11 cellular contexts compared by ENCODE assay signal in the genomic region with DNA sequence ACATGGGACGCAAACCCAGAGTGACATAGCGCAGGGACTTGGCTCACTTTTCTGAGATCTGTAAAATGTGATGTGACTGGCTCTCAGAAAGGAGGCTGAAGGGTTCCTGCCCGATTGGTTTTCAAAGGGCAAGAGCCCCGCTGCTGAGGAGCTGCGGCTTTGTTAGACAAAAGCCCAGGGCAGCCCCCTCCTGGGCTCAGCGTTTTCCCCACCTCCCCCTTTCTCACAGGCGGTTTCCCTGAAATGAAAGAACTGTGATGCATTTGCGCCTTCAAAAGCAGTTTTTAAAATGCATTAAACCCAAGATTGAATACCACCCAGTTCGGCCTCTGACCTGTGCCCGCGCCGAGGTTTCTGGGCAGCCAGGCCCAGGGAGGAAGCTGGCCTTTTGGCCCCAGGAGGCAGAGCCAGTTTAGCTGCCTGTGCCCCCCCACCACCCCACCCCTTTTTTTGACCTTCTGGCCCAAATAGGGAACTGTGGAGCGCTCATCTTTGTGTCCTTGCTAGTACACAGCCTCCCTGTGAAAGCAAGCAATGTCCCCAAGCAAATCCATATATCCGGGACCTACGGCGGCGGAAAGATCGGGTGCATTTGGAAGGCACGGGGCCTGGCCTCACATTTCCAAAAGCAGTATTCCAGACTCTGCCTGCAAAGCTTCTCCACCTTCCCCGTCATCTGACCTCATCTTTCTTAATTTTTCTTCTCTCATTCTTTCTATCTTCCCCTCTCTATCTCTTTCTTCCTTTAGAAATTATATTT. TPM values are rescaled to one million over a fixed set of nuclear protein-coding genes. Genes with fewer than 3 reads are reported as not detected.
DNase-seq lines count a peak whose midpoint lies in the region; ATAC-seq and TF ChIP-seq lines count a peak whose summit lies in the region.
"Had no signal": no experiment of that assay in that cellular context is flagged by ENCODE, and none has a peak within 500 bp of the region (broad histone marks: within the 10 kb centered on the region; RNA-seq: fewer than 3 reads in every experiment).

No MANE protein-coding gene starts in this region.

- peaks cover 11% of the 10 kb centered on the region for H3K36me3 Mint-ChIP-seq in activated naive CD8-positive, alpha-beta T cell
- peaks cover 11% of the 10 kb centered on the region for H3K36me3 Mint-ChIP-seq in natural killer cell

- H3K36me3 ChIP-seq in ES-I3 (ENCODE audit: insufficient read depth, low read length) (no peaks in the 10 kb centered on the region), vagina (no peaks in the 10 kb centered on the region)

- intact Hi-C loops in natural killer cell (cut with micrococcal nuclease) (loop anchor here (1.0 to 2.0 kb wide), 3 partner anchors 35 to 59 kb away; no protein-coding TSS in a partner anchor), vagina (cut with DNase I) (no loop called here)

- H3K9ac ChIP-seq in ES-I3 (ENCODE audit: low read depth, low read length): 0 out of 2 replicates have a peak overlapping the region, but pooled peaks have one; percentile 5
- H3K9ac ChIP-seq: SK-N-SH had no signal

- no peak for TF ChIP-seq POLR2A in vagina (IDR thresholded peaks at IDR 0.05)

- peak; percentile 29 to 61 (median 52) for ATAC-seq in natural killer cell

- peak overlapping the region; percentile 79 for H3K4me3 Mint-ChIP-seq in activated naive CD8-positive, alpha-beta T cell
- H3K4me3 Mint-ChIP-seq in natural killer cell: peak overlapping the region; percentile 92

- DNase-seq in T-helper 22 cell (ENCODE audit: low read depth) (peak; percentile 19), natural killer cell (peak; percentile 65), NCI-H1105 treated with DMSO at 0.1 percent for 48 hours (lab: John Stamatoyannopoulos, UW) (no peak), NCI-H2171 treated with DMSO at 0.1 percent for 48 hours (lab: John Stamatoyannopoulos, UW) (no peak), NCI-H2029 (lab: John Stamatoyannopoulos, UW) (no peak), vagina (ENCODE audit: extremely low spot score in 2 of 2) (no peak)
- DNase-seq: kidney glomerular epithelial cell, SK-N-SH had no signal

- peaks cover 92% of the 10 kb centered on the region for H3K4me1 Mint-ChIP-seq in activated naive CD8-positive, alpha-beta T cell (ENCODE audit: low read depth)
- H3K4me1 Mint-ChIP-seq in natural killer cell: peaks cover 95 to 99% of the 10 kb centered on the region in 2 donors

- H3K9me3 ChIP-seq in ES-I3 (ENCODE audit: control insufficient read depth, insufficient read depth, low read length) (no peaks in the 10 kb centered on the region), vagina (no peaks in the 10 kb centered on the region)
- H3K9me3 ChIP-seq: SK-N-SH had no signal

- H3K4me3 ChIP-seq in vagina: no peak overlapping the region

- H3K9me3 Mint-ChIP-seq in activated naive CD8-positive, alpha-beta T cell (ENCODE audit: low read depth): no peaks in the 10 kb centered on the region
- no peaks in the 10 kb centered on the region for H3K9me3 Mint-ChIP-seq in natural killer cell

- H3K27me3 ChIP-seq in vagina: no peaks in the 10 kb centered on the region

- H3K27ac Mint-ChIP-seq in activated naive CD8-positive, alpha-beta T cell: peak overlapping the region; percentile 95
- H3K27ac Mint-ChIP-seq in natural killer cell: peak overlapping the region; percentile 91 to 100

- TF ChIP-seq CTCF in natural killer cell (IDR thresholded peaks at IDR 0.05) (no peak), vagina (IDR thresholded peaks at IDR 0.05) (no peak)

- H3K27me3 Mint-ChIP-seq in activated naive CD8-positive, alpha-beta T cell: no peaks in the 10 kb centered on the region
- H3K27me3 Mint-ChIP-seq in natural killer cell (ENCODE audit: low read depth in 2 of 2): no peaks in the 10 kb centered on the region

- no peak overlapping the region for H3K27ac ChIP-seq in vagina
- H3K27ac ChIP-seq: C4-2B had no signal

- H3K4me1 ChIP-seq in ES-I3 (ENCODE audit: insufficient read depth, low read length): peaks cover 19% of the 10 kb centered on the region
- no peaks in the 10 kb centered on the region for H3K4me1 ChIP-seq in vagina

RNA-seq across cellular contexts. Expression of gene CD247, which starts 28.6 kb away (rescaled TPM):
- total RNA-seq in natural killer cell: 1,000 to 10,000 TPM; 1,027 to 1,374 (median 1,309) TPM
- 9.8 TPM for total RNA-seq in vagina

Comparison
In these comparisons a context has a peak if more than half of its experiments do, and no peak if none do; other contexts are left out.
1. DNase-seq: peak in T-helper 22 cell (single experiment) and natural killer cell (single experiment); none in NCI-H1105 treated with DMSO at 0.1 percent for 48 hours (single experiment), NCI-H2171 treated with DMSO at 0.1 percent for 48 hours (single experiment), NCI-H2029 (single experiment) and vagina (0 of 2).
2. RNA of gene CD247, which starts 28.6 kb away (total RNA-seq): 1,027 to 1,374 TPM in natural killer cell; 9.8 TPM in vagina (single experiment); every median in the first group is over 10 times any median in the second.